In the genomic region with DNA sequence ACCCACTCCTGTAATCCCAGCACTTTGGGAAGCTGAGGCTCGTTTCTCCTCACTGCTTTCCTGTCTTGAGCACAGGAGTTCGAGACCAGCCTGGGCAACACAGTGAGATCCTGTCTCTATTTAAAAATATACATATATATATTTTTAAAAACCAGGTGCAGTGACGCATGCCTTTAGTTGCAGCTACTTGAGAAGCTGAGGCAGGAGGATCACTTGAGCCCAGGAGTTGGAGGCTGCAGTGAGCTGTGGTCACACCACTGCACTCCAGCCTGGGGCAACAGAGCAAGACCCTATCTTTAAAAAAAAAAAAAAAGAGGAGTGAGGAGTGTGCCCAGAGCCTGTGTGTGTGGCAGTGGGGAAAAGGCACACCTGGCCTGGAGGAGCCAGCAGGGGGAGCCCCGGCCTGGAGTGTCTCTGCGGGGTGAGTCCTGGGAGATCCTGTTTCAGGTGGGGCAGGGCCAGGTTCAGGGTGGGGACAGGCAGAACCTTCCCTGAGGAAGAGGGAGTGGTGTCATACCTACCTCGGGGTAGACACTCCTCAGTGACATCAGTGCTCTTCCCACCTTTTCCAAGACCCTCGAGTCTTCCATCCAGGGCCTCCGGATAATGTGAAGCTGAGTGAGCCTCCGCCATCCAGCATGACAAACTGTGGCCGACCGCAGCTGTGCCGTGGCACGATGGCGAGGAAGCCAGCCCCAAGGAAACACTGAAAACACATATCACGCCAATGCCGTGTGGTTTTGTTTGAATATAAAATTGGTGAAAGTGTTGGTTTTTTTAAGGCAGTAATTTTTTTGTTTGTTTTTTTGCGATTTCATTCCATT, we compare ENCODE assay signal across 9 cellular contexts. TPM values are rescaled to one million over a fixed set of nuclear protein-coding genes. Genes with fewer than 3 reads are reported as not detected.
A peak's percentile ranks its signal among the peaks of the same experiment; 100 is the strongest.
DNase-seq lines count a peak whose midpoint lies in the region; ATAC-seq, FAIRE-seq and TF ChIP-seq lines count a peak whose summit lies in the region.
"Had no signal": no experiment of that assay in that cellular context is flagged by ENCODE, and none has a peak within 500 bp of the region (broad histone marks: within the 10 kb centered on the region; RNA-seq: fewer than 3 reads in every experiment).

No MANE protein-coding gene starts in this region.

- peak overlapping the region; percentile 32 for H3K27ac Mint-ChIP-seq in T-helper 17 cell
- H3K27ac Mint-ChIP-seq: activated naive CD8-positive, alpha-beta T cell had no signal

- H3K4me1 Mint-ChIP-seq in T-helper 17 cell, result peaks cover 6% of the 10 kb centered on the region

- TF ChIP-seq POLR2A in body of pancreas (IDR thresholded peaks at IDR 0.05) (no peak), suprapubic skin (IDR thresholded peaks at IDR 0.05) (no peak), H54 (IDR thresholded peaks at IDR 0.05; ENCODE audit: low read depth, low read length) (no peak)

- H3K27ac ChIP-seq in body of pancreas (no peak overlapping the region), liver (ENCODE audit: low read depth in 1 of 2, low read length in 2 of 2) (no peak overlapping the region), suprapubic skin (no peak overlapping the region)

- H3K9me3 ChIP-seq in T-helper 17 cell (ENCODE audit: control insufficient read depth, low read length, poor library complexity, severe bottlenecking) (no peaks in the 10 kb centered on the region), body of pancreas (no peaks in the 10 kb centered on the region), liver (ENCODE audit: control insufficient read depth in 4 of 4, low read length in 3 of 4) (no peaks in the 10 kb centered on the region), suprapubic skin (no peaks in the 10 kb centered on the region)

- intact Hi-C loops in body of pancreas (cut with DNase I), result no loop called here

- no peak overlapping the region for H3K4me3 ChIP-seq in body of pancreas
- no peak overlapping the region for H3K4me3 ChIP-seq in liver (ENCODE audit: low read depth in 1 of 3, low read length in 3 of 3)
- H3K4me3 ChIP-seq in suprapubic skin, result no peak overlapping the region

- peaks cover 0 to 21% of the 10 kb centered on the region in 2 donors for H3K36me3 ChIP-seq in body of pancreas (replicated peaks in 1 of 2; ENCODE audit: insufficient read depth in 1 of 2, low read depth in 2 of 2)
- peaks cover 13 to 50% (median 29%) of the 10 kb centered on the region in 4 donors for H3K36me3 ChIP-seq in liver (ENCODE audit: control insufficient read depth in 4 of 4, insufficient read depth in 3 of 4, low read depth in 1 of 4, low read length in 3 of 4)
- peaks cover 61% of the 10 kb centered on the region for H3K36me3 ChIP-seq in suprapubic skin

- TF ChIP-seq RAD21 in liver (IDR thresholded peaks at IDR 0.05), result peak; percentile 74 to 85

- TF ChIP-seq EP300 in suprapubic skin (IDR thresholded peaks at IDR 0.05), result no peak

- 78 to 81% methylated on average over 16 to 17 of the region's 17 CpGs for WGBS in body of pancreas, 2 donors
- WGBS in liver, result 80% methylated on average over 17 of the region's 17 CpGs
- WGBS in suprapubic skin, result 71% methylated on average over 17 of the region's 17 CpGs

- TF ChIP-seq CTCF in body of pancreas (IDR thresholded peaks at IDR 0.05) (peak in 6 of 7 experiments; percentile 46 to 62 (median 50)), liver (IDR thresholded peaks at IDR 0.05; ENCODE audit: low read depth, low read length, missing input control) (peak; percentile 57), suprapubic skin (IDR thresholded peaks at IDR 0.05) (peak; percentile 9 to 55)

- ATAC-seq in T-helper 17 cell (peak; percentile 95), body of pancreas (peak; percentile 67), HG03460 (IDR thresholded peaks at IDR 0.05; ENCODE audit: unreplicated experiment) (no peak)

- H3K4me1 ChIP-seq in body of pancreas (no peaks in the 10 kb centered on the region), liver (ENCODE audit: control insufficient read depth in 4 of 4, insufficient read depth in 4 of 4, low read length in 3 of 4) (no peaks in the 10 kb centered on the region), suprapubic skin (peaks cover 15% of the 10 kb centered on the region)

- DNase-seq in NCI-H345 (lab: John Stamatoyannopoulos, UW) (peak; percentile 8), NCI-H345 treated with DMSO at 0.1 percent for 48 hours (lab: John Stamatoyannopoulos, UW; ENCODE audit: unreplicated experiment) (no peak), T-helper 17 cell (peak; percentile 56 to 73 (median 59)), body of pancreas (peak; percentile 45 to 67 (median 55)), suprapubic skin (ENCODE audit: low spot score in 2 of 2) (no peak), H54 (ENCODE audit: insufficient read length, low spot score) (no peak)

- H3K9ac ChIP-seq in liver (ENCODE audit: low read depth in 1 of 2, low read length in 2 of 2), result no peak overlapping the region

- no peak for FAIRE-seq in H54 (lab: Jason Lieb, UNC)

- no peak overlapping the region for H3K4me3 Mint-ChIP-seq in T-helper 17 cell
- H3K4me3 Mint-ChIP-seq: activated naive CD8-positive, alpha-beta T cell had no signal

- no peaks in the 10 kb centered on the region for H3K36me3 Mint-ChIP-seq in T-helper 17 cell (ENCODE audit: low read depth)
- H3K36me3 Mint-ChIP-seq: activated naive CD8-positive, alpha-beta T cell had no signal

- no peaks in the 10 kb centered on the region for H3K27me3 ChIP-seq in body of pancreas
- no peaks in the 10 kb centered on the region for H3K27me3 ChIP-seq in liver (ENCODE audit: control insufficient read depth in 4 of 4, insufficient read depth in 4 of 4, low read length in 3 of 4)
- no peaks in the 10 kb centered on the region for H3K27me3 ChIP-seq in suprapubic skin

- no peaks in the 10 kb centered on the region for H3K27me3 Mint-ChIP-seq in T-helper 17 cell
- H3K27me3 Mint-ChIP-seq: activated naive CD8-positive, alpha-beta T cell had no signal

TF ChIP-seq in liver, 16 proteins besides CTCF, POLR2A, EP300 and RAD21:
- TF ChIP-seq FOXA2 (IDR thresholded peaks at IDR 0.05) (no peak), YY1 (IDR thresholded peaks at IDR 0.05) (no peak), NR2F2 (IDR thresholded peaks at IDR 0.05) (no peak), JUND (IDR thresholded peaks at IDR 0.05) (no peak), GABPA (IDR thresholded peaks at IDR 0.05 in 1 of 2, conservative IDR thresholded peaks at IDR 0.05 in 1 of 2) (no peak)
- TF ChIP-seq, protein P1, sequence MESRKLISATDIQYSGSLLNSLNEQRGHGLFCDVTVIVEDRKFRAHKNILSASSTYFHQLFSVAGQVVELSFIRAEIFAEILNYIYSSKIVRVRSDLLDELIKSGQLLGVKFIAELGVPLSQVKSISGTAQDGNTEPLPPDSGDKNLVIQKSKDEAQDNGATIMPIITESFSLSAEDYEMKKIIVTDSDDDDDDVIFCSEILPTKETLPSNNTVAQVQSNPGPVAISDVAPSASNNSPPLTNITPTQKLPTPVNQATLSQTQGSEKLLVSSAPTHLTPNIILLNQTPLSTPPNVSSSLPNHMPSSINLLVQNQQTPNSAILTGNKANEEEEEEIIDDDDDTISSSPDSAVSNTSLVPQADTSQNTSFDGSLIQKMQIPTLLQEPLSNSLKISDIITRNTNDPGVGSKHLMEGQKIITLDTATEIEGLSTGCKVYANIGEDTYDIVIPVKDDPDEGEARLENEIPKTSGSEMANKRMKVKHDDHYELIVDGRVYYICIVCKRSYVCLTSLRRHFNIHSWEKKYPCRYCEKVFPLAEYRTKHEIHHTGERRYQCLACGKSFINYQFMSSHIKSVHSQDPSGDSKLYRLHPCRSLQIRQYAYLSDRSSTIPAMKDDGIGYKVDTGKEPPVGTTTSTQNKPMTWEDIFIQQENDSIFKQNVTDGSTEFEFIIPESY (IDR thresholded peaks at IDR 0.05), result no peak
- TF ChIP-seq, protein P2, sequence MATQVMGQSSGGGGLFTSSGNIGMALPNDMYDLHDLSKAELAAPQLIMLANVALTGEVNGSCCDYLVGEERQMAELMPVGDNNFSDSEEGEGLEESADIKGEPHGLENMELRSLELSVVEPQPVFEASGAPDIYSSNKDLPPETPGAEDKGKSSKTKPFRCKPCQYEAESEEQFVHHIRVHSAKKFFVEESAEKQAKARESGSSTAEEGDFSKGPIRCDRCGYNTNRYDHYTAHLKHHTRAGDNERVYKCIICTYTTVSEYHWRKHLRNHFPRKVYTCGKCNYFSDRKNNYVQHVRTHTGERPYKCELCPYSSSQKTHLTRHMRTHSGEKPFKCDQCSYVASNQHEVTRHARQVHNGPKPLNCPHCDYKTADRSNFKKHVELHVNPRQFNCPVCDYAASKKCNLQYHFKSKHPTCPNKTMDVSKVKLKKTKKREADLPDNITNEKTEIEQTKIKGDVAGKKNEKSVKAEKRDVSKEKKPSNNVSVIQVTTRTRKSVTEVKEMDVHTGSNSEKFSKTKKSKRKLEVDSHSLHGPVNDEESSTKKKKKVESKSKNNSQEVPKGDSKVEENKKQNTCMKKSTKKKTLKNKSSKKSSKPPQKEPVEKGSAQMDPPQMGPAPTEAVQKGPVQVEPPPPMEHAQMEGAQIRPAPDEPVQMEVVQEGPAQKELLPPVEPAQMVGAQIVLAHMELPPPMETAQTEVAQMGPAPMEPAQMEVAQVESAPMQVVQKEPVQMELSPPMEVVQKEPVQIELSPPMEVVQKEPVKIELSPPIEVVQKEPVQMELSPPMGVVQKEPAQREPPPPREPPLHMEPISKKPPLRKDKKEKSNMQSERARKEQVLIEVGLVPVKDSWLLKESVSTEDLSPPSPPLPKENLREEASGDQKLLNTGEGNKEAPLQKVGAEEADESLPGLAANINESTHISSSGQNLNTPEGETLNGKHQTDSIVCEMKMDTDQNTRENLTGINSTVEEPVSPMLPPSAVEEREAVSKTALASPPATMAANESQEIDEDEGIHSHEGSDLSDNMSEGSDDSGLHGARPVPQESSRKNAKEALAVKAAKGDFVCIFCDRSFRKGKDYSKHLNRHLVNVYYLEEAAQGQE (IDR thresholded peaks at IDR 0.05), result no peak

RNA-seq across cellular contexts. Expression of a gene that starts 9.0 kb away (rescaled TPM):
- total RNA-seq in T-helper 17 cell, result 100 to 1,000 TPM; 185 to 220 TPM
- 100 to 1,000 TPM in 1 of 2 donors, 10 to 100 TPM in 1; 60.0 to 131 TPM for total RNA-seq in body of pancreas
- 100 to 1,000 TPM; 111 to 182 TPM for total RNA-seq in liver
- 100 to 1,000 TPM in 1 of 2 donors, 10 to 100 TPM in 1; 43.9 to 112 TPM for polyA plus RNA-seq in liver
- 10 to 100 TPM; 48.9 to 66.9 (median 64.2) TPM for total RNA-seq in suprapubic skin

RNA-seq across cellular contexts. Expression of a gene that starts 39.8 kb away (rescaled TPM):
- total RNA-seq in T-helper 17 cell (10 to 100 TPM; 29.2 to 37.7 TPM), body of pancreas (100 to 1,000 TPM in 1 of 2 donors, 10 to 100 TPM in 1; 63.0 to 106 TPM), liver (10 to 100 TPM; 46.7 to 60.1 TPM), suprapubic skin (100 to 1,000 TPM in 3 of 4 donors, 10 to 100 TPM in 1; 98.1 to 169 (median 140) TPM)
- polyA plus RNA-seq in liver, result 10 to 100 TPM; 61.5 to 84.0 TPM

RNA-seq across cellular contexts. Expression of a gene that starts 42.9 kb away (rescaled TPM):
- total RNA-seq in T-helper 17 cell, result 10 to 100 TPM; 38.5 to 42.7 TPM
- total RNA-seq in body of pancreas, result 10 to 100 TPM; 22.7 to 52.4 TPM
- total RNA-seq in liver, result 10 to 100 TPM; 11.6 to 48.5 TPM
- polyA plus RNA-seq in liver, result 10 to 100 TPM; 14.6 to 83.6 TPM
- 10 to 100 TPM; 47.2 to 68.5 (median 48.3) TPM for total RNA-seq in suprapubic skin

RNA-seq across cellular contexts. Expression of a gene that starts 43.2 kb away (rescaled TPM):
- 100 to 1,000 TPM; 170 to 175 TPM for total RNA-seq in T-helper 17 cell
- total RNA-seq in body of pancreas, result 10 to 100 TPM; 29.6 to 31.6 TPM
- total RNA-seq in liver, result 10 to 100 TPM; 18.5 to 28.6 TPM
- 10 to 100 TPM; 35.4 to 55.9 TPM for polyA plus RNA-seq in liver
- total RNA-seq in suprapubic skin, result 10 to 100 TPM; 50.3 to 71.4 (median 60.3) TPM

Comparison
In these comparisons a context has a peak if more than half of its experiments do, and no peak if none do; other contexts are left out.
1. DNase-seq: peak in NCI-H345 (single experiment), T-helper 17 cell (3 of 3) and body of pancreas (4 of 4); none in NCI-H345 treated with DMSO at 0.1 percent for 48 hours (single experiment), suprapubic skin (0 of 2) and H54 (single experiment).
2. Peak in every context shown above with its lines, with median percentiles within 50 percentile points of each other: CTCF ChIP-seq.